In the genomic region with DNA sequence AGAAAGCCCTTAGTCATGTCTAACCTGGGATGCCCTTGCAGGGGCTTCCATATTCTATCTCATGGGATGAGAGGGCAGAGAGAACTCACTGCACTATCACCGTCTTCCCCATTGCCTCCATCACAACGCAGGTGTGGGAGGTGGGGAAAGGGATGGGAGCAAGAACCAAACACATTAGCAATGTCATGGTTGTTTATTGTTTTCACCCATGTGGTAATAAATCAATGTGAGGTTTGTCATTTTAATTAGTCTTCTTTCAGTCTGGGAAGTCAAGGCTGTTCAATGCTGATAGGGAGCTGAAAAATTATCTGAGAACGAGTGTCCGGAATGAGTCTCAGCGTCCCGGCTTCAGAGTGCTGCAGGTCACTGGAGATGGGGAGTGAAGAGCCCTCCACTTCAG, we compare ENCODE assay signal across 16 cellular contexts.
"Had no signal": no experiment of that assay in that cellular context is flagged by ENCODE, and none has a peak within 500 bp of the region (broad histone marks: within the 10 kb centered on the region; RNA-seq: fewer than 3 reads in every experiment).

No MANE protein-coding gene starts in this region.

- DNase-seq: dermis blood vessel endothelial cell; effector memory CD4-positive, alpha-beta T cell; foreskin keratinocyte; heart left ventricle; hippocampal formation; immature natural killer cell; islet precursor cell; stimulated activated CD4-positive, alpha-beta T cell treated with anti-CD3 and anti-CD28 coated beads, Interleukin-12 subunit alpha, Interleukin-12 subunit beta, amount 100 ng/mL, for 4 hours; stimulated activated CD4-positive, alpha-beta T cell treated with anti-CD3 and anti-CD28 coated beads, Interleukin-1b, Interleukin-23, amount 100 ng/mL, for 48 hours; stimulated activated CD4-positive, alpha-beta T cell treated with anti-CD3 and anti-CD28 coated beads, Interleukin-4, amount 100 ng/mL, for 1 hour; stimulated activated CD8-positive, alpha-beta memory T cell treated with anti-CD3 and anti-CD28 coated beads, Interleukin-4, amount 100 ng/mL, for 48 hours; stimulated activated naive CD4-positive, alpha-beta T cell; stimulated activated naive CD8-positive, alpha-beta T cell treated with anti-CD3 and anti-CD28 coated beads, Interleukin-15, amount 100 ng/mL, for 72 hours; transverse colon; upper lobe of right lung; uterus had no signal
